ENCODE assay signal across 14 cellular contexts in the genomic region with DNA sequence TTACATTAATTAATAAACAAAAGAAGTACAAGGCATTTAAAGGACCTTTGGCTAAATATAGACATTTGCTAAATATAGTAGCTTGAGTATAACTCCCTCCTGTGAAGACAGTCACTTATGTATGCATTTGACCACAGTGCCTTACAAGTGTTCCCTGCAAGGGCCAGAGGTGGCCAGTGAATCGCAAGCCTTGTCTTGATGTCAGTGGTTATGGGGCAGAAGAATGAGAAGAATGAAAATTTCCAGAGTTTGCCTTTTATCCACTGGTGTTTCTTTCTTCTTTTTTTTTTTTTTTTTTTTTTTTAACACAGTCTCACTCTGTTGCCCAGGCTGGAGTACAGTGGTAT. TPM values are rescaled to one million over a fixed set of nuclear protein-coding genes. Genes with fewer than 3 reads are reported as not detected.
DNase-seq lines count a peak whose midpoint lies in the region; ATAC-seq and TF ChIP-seq lines count a peak whose summit lies in the region.
"Had no signal": no experiment of that assay in that cellular context is flagged by ENCODE, and none has a peak within 500 bp of the region (broad histone marks: within the 10 kb centered on the region; RNA-seq: fewer than 3 reads in every experiment).

No MANE protein-coding gene starts in this region.

- WGBS in ovary, 3 donors: 88 to 96% (median 90%) methylated on average over 1 of the region's 1 CpG

- peaks cover 5% of the 10 kb centered on the region for H3K9me3 Mint-ChIP-seq in WTC11
- H3K9me3 Mint-ChIP-seq: activated CD4-positive, alpha-beta memory T cell treated with anti-CD3 and anti-CD28 coated beads, Interleukin-2, amount 10 ng/mL, durations not matched to agents 7 days and 5 days; stimulated activated naive CD8-positive, alpha-beta T cell treated with anti-CD3 and anti-CD28 coated beads, Interleukin-15, Interleukin-2, amounts not matched to agents 100 ng/mL and 50 ng/mL, for 24 hours had no signal

- peaks cover 22% of the 10 kb centered on the region for H3K36me3 Mint-ChIP-seq in WTC11

- no peaks in the 10 kb centered on the region for H3K36me3 ChIP-seq in ovary

- peaks cover 35% of the 10 kb centered on the region for H3K27me3 Mint-ChIP-seq in WTC11 (ENCODE audit: low read depth)

- POLR2A ChIA-PET in WTC11 (lab: Charles Lee): no interaction called here

- intact Hi-C loops in ovary (cut with DNase I): no loop called here

- H3K4me1 ChIP-seq in ovary (ENCODE audit: insufficient read depth): peaks cover 18% of the 10 kb centered on the region

- no peak overlapping the region for H3K27ac ChIP-seq in ovary
- H3K27ac ChIP-seq: C4-2B, epithelial cell of prostate had no signal

- peaks cover 42% of the 10 kb centered on the region for H3K4me1 Mint-ChIP-seq in WTC11

- TF ChIP-seq CTCF in HFF-Myc (IDR thresholded peaks at IDR 0.05; ENCODE audit: low read depth, low read length, missing control alignments): no peak
- no peak for TF ChIP-seq CTCF in WTC11 (IDR thresholded peaks at IDR 0.05)
- no peak for TF ChIP-seq CTCF in ovary (IDR thresholded peaks at IDR 0.05)

- no peaks in the 10 kb centered on the region for H3K27me3 ChIP-seq in ovary

- ATAC-seq in WTC11: no peak

- CTCF ChIA-PET in WTC11 (lab: Charles Lee): interaction anchor here (1.1 to 2.5 kb wide), 2 partner anchors 15 to 116 kb away, joined by 4 to 6 read pairs; no protein-coding TSS in a partner anchor

- no peak for TF ChIP-seq EP300 in ovary (IDR thresholded peaks at IDR 0.05)

- H3K4me3 ChIP-seq in HFF-Myc (replicated peaks; ENCODE audit: low read depth, low read length): peak overlapping the region; percentile 62; the same call in 1 of the 2 replicates
- peak overlapping the region; percentile 74 for H3K4me3 ChIP-seq in skeletal muscle cell (ENCODE audit: low read depth, low read length)
- no peak overlapping the region for H3K4me3 ChIP-seq in ovary

- no peak overlapping the region for H3K27ac Mint-ChIP-seq in WTC11
- H3K27ac Mint-ChIP-seq: activated CD4-positive, alpha-beta memory T cell treated with anti-CD3 and anti-CD28 coated beads, Interleukin-2, amount 10 ng/mL, durations not matched to agents 7 days and 5 days; stimulated activated naive CD8-positive, alpha-beta T cell treated with anti-CD3 and anti-CD28 coated beads, Interleukin-15, Interleukin-2, amounts not matched to agents 100 ng/mL and 50 ng/mL, for 24 hours had no signal

- DNase-seq in HFF-Myc (ENCODE audit: extremely low read depth, low read depth): no peak
- no peak for DNase-seq in WTC11 (ENCODE audit: low spot score)
- DNase-seq in hepatic stellate cell (ENCODE audit: low spot score): peak; percentile 57
- DNase-seq in skeletal muscle cell (ENCODE audit: low read depth): no peak
- no peak for DNase-seq in NCI-H1417 (lab: John Stamatoyannopoulos, UW)
- no peak for DNase-seq in ovary
- DNase-seq in NCI-H748 (lab: John Stamatoyannopoulos, UW; ENCODE audit: unreplicated experiment): no peak
- DNase-seq: activated CD4-positive, alpha-beta memory T cell treated with anti-CD3 and anti-CD28 coated beads, Interleukin-2, amount 10 ng/mL, durations not matched to agents 7 days and 5 days; hypothalamus; KG1; NCI-H1105 treated with DMSO at 0.1 percent for 48 hours had no signal

- TF ChIP-seq POLR2A in ovary (IDR thresholded peaks at IDR 0.05): no peak

- peak overlapping the region; percentile 83 for H3K4me3 Mint-ChIP-seq in WTC11
- H3K4me3 Mint-ChIP-seq: activated CD4-positive, alpha-beta memory T cell treated with anti-CD3 and anti-CD28 coated beads, Interleukin-2, amount 10 ng/mL, durations not matched to agents 7 days and 5 days had no signal

- H3K9me3 ChIP-seq in ovary: no peaks in the 10 kb centered on the region

TF ChIP-seq in WTC11, 78 proteins besides CTCF, POLR2A, EP300 and RAD21:
- TF ChIP-seq ZNF396 (CRISPR knock-in tag; IDR thresholded peaks at IDR 0.05; ENCODE audit: borderline replicate concordance) (no peak), SMAD4 (CRISPR knock-in tag; IDR thresholded peaks at IDR 0.05) (no peak), ZNF317 (CRISPR knock-in tag; IDR thresholded peaks at IDR 0.05; ENCODE audit: borderline replicate concordance, low read depth) (no peak), GRHL2 (CRISPR knock-in tag; IDR thresholded peaks at IDR 0.05; ENCODE audit: insufficient replicate concordance, severe bottlenecking) (no peak), ZNF219 (CRISPR knock-in tag; IDR thresholded peaks at IDR 0.05; ENCODE audit: borderline replicate concordance) (no peak), ZNF138 (CRISPR knock-in tag; conservative IDR thresholded peaks at IDR 0.05) (no peak), JAZF1 (CRISPR knock-in tag; IDR thresholded peaks at IDR 0.05) (no peak), JUN (CRISPR knock-in tag; IDR thresholded peaks at IDR 0.05) (no peak), IRF1 (CRISPR knock-in tag; IDR thresholded peaks at IDR 0.05) (no peak), EMX1 (CRISPR knock-in tag; IDR thresholded peaks at IDR 0.05) (no peak), ZBTB21 (CRISPR knock-in tag; IDR thresholded peaks at IDR 0.05; ENCODE audit: borderline replicate concordance) (no peak), AFF4 (CRISPR knock-in tag; IDR thresholded peaks at IDR 0.05; ENCODE audit: borderline replicate concordance) (no peak)
- TF ChIP-seq, protein P1, sequence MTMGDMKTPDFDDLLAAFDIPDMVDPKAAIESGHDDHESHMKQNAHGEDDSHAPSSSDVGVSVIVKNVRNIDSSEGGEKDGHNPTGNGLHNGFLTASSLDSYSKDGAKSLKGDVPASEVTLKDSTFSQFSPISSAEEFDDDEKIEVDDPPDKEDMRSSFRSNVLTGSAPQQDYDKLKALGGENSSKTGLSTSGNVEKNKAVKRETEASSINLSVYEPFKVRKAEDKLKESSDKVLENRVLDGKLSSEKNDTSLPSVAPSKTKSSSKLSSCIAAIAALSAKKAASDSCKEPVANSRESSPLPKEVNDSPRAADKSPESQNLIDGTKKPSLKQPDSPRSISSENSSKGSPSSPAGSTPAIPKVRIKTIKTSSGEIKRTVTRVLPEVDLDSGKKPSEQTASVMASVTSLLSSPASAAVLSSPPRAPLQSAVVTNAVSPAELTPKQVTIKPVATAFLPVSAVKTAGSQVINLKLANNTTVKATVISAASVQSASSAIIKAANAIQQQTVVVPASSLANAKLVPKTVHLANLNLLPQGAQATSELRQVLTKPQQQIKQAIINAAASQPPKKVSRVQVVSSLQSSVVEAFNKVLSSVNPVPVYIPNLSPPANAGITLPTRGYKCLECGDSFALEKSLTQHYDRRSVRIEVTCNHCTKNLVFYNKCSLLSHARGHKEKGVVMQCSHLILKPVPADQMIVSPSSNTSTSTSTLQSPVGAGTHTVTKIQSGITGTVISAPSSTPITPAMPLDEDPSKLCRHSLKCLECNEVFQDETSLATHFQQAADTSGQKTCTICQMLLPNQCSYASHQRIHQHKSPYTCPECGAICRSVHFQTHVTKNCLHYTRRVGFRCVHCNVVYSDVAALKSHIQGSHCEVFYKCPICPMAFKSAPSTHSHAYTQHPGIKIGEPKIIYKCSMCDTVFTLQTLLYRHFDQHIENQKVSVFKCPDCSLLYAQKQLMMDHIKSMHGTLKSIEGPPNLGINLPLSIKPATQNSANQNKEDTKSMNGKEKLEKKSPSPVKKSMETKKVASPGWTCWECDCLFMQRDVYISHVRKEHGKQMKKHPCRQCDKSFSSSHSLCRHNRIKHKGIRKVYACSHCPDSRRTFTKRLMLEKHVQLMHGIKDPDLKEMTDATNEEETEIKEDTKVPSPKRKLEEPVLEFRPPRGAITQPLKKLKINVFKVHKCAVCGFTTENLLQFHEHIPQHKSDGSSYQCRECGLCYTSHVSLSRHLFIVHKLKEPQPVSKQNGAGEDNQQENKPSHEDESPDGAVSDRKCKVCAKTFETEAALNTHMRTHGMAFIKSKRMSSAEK (CRISPR knock-in tag; IDR thresholded peaks at IDR 0.05; ENCODE audit: borderline replicate concordance): no peak

RNA-seq across cellular contexts. Expression of gene LRRFIP1, which starts 1.8 kb away (rescaled TPM):
- total RNA-seq in WTC11 (2021) (70.6 to 88.4 TPM (median 71.2 TPM) in 3 replicates), ovary (10 to 100 TPM; 32.4 to 71.1 (median 56.1) TPM)
- 10 to 100 TPM; 27.4 to 71.1 TPM for polyA plus RNA-seq in ovary

RNA-seq across cellular contexts. Expression of gene RAB17, which starts 38.6 kb away (rescaled TPM):
- total RNA-seq in WTC11 (2021) (134 to 140 TPM (median 137 TPM) in 3 replicates), ovary (10 to 100 TPM in 1 of 7 donors, 1 to 10 TPM in 5, under 1 TPM in 1; 0.76 to 19.3 (median 4.6) TPM)
- under 1 TPM; 0.38 to 0.86 TPM for polyA plus RNA-seq in ovary
- total RNA-seq: activated CD4-positive, alpha-beta memory T cell treated with anti-CD3 and anti-CD28 coated beads, Interleukin-2, amount 10 ng/mL, durations not matched to agents 7 days and 5 days had no signal
